Comparison of ENCODE assay signal across 15 cellular contexts in the genomic region with DNA sequence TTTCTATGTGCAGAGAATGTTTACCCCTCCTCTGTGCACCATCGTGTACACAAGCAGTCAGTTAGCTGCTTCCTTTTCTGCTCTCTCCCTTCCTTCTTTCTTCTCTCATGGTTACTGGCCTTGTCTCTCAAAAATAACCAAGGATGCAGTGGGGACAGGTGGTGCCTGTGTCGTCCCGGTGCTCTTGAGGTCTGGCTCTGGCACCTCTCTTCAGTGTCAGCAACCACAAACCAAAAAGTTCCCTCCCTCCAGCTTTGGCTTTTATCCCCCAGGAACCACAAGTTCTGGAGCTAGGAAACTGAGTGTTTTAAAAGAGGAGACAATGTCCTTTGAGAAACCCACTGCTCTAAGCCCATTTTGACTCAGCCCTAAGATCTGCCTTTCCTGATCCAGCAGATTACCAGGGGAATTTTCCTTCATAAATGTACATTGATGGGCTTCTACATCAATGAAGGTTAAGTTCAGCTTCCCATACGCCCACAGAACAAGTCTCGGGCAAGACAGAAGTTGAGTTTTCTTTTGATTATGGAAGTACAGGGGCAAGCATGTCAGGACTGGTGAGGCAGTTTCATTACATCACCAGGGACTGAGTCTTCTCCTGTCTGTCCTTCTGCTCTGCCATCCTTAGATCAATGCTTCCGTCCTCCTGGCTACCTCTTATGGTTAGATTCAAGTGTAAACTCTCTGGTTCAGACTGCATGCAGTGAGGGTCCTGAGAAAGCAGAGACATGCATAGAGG.
A peak's percentile ranks its signal among the peaks of the same experiment; 100 is the strongest.
DNase-seq lines count a peak whose midpoint lies in the region; ATAC-seq and TF ChIP-seq lines count a peak whose summit lies in the region.
"Had no signal": no experiment of that assay in that cellular context is flagged by ENCODE, and none has a peak within 500 bp of the region (broad histone marks: within the 10 kb centered on the region; RNA-seq: fewer than 3 reads in every experiment).

No MANE protein-coding gene starts in this region.

- H3K27me3 Mint-ChIP-seq in nephron progenitor cell (ENCODE audit: low read depth, poor library complexity), result peaks cover 4% of the 10 kb centered on the region
- H3K27me3 Mint-ChIP-seq in T-helper 17 cell, result peaks cover 53% of the 10 kb centered on the region

- H3K36me3 ChIP-seq in DND-41 (ENCODE audit: insufficient read depth, low read length) (no peaks in the 10 kb centered on the region), Loucy (ENCODE audit: insufficient read depth, low read length) (no peaks in the 10 kb centered on the region; the same call in 1 of the 2 replicates), Karpas-422 (ENCODE audit: insufficient read depth, low read length) (no peaks in the 10 kb centered on the region)

- H3K9me3 ChIP-seq in DND-41 (ENCODE audit: insufficient read depth, low read length, severe bottlenecking) (no peaks in the 10 kb centered on the region), Loucy (ENCODE audit: insufficient read depth, low read depth, low read length) (no peaks in the 10 kb centered on the region), T-helper 17 cell (ENCODE audit: control insufficient read depth, low read length, poor library complexity, severe bottlenecking) (no peaks in the 10 kb centered on the region), Karpas-422 (ENCODE audit: low read length) (no peaks in the 10 kb centered on the region)

- H3K27me3 ChIP-seq in DND-41 (ENCODE audit: insufficient read depth, low read length, poor library complexity) (no peaks in the 10 kb centered on the region), Loucy (ENCODE audit: insufficient read depth, low read length, poor library complexity, severe bottlenecking) (no peaks in the 10 kb centered on the region), Karpas-422 (ENCODE audit: low read length) (no peaks in the 10 kb centered on the region)

- H3K4me2 ChIP-seq in DND-41 (ENCODE audit: insufficient read depth, low read length), result no peak overlapping the region
- H3K4me2 ChIP-seq in Loucy (ENCODE audit: low read depth, low read length, poor library complexity, severe bottlenecking), result peak overlapping the region; percentile 6
- H3K4me2 ChIP-seq in Karpas-422 (ENCODE audit: low read depth, low read length, poor library complexity, severe bottlenecking), result no peak overlapping the region

- H3K27ac Mint-ChIP-seq in nephron progenitor cell (peak overlapping the region; percentile 87), T-helper 17 cell (no peak overlapping the region)
- H3K27ac Mint-ChIP-seq: CD8-positive, alpha-beta T cell had no signal

- H3K4me3 Mint-ChIP-seq in nephron progenitor cell (no peak overlapping the region), T-helper 17 cell (no peak overlapping the region)
- H3K4me3 Mint-ChIP-seq: CD8-positive, alpha-beta T cell had no signal

- H3K9me2 ChIP-seq in Loucy (replicated peaks; ENCODE audit: low read depth, low read length), result no peaks in the 10 kb centered on the region
- no peaks in the 10 kb centered on the region for H3K9me2 ChIP-seq in Karpas-422 (replicated peaks; ENCODE audit: insufficient read depth, low read length)

- H3K9ac ChIP-seq in DND-41 (ENCODE audit: low read depth, low read length), result no peak overlapping the region
- peak overlapping the region; percentile 13 for H3K9ac ChIP-seq in Loucy (ENCODE audit: low read depth, low read length, poor library complexity, severe bottlenecking)
- H3K9ac ChIP-seq in Karpas-422 (ENCODE audit: low read length), result no peak overlapping the region

- DNase-seq in DND-41, result peak; percentile 24
- peak; percentile 92 for DNase-seq in epithelial cell of esophagus (ENCODE audit: low read depth)
- DNase-seq in nephron progenitor cell, result no peak
- DNase-seq in T-helper 17 cell, result no peak
- no peak for DNase-seq in NCI-H1092 (lab: John Stamatoyannopoulos, UW)
- no peak for DNase-seq in Karpas-422
- DNase-seq: CD8-positive, alpha-beta T cell; HCEC 1CT; IMR-90; NCI-H187 treated with DMSO at 0.1 percent for 48 hours; NCI-H2171 treated with DMSO at 0.1 percent for 48 hours; NCI-H510A; RPMI8226 had no signal

- H3K27ac ChIP-seq in DND-41 (ENCODE audit: low read length), result no peak overlapping the region
- no peak overlapping the region for H3K27ac ChIP-seq in Karpas-422 (ENCODE audit: low read length)

- peaks cover 4% of the 10 kb centered on the region for H3K9me3 Mint-ChIP-seq in nephron progenitor cell
- H3K9me3 Mint-ChIP-seq: CD8-positive, alpha-beta T cell had no signal

- TF ChIP-seq CTCF in DND-41 (IDR thresholded peaks at IDR 0.05; ENCODE audit: borderline replicate concordance, extremely low read depth, low read length, poor library complexity, severe bottlenecking) (no peak), Loucy (conservative IDR thresholded peaks at IDR 0.05; ENCODE audit: low read length) (no peak), epithelial cell of esophagus (IDR thresholded peaks at IDR 0.05; ENCODE audit: insufficient read depth, low read depth, low read length, missing control alignments) (no peak), nephron progenitor cell (IDR thresholded peaks at IDR 0.05) (no peak)

- H3K4me1 Mint-ChIP-seq in nephron progenitor cell (peaks cover 17% of the 10 kb centered on the region), T-helper 17 cell (peaks cover 3% of the 10 kb centered on the region)

- ATAC-seq in DND-41 (ENCODE audit: insufficient read depth, low read depth), result peak; percentile 74
- no peak for ATAC-seq in T-helper 17 cell
- ATAC-seq in GM21423 (IDR thresholded peaks at IDR 0.05; ENCODE audit: unreplicated experiment), result no peak
- ATAC-seq: CD8-positive, alpha-beta T cell had no signal

- H4K20me1 ChIP-seq in DND-41 (ENCODE audit: insufficient read depth, low read length) (no peaks in the 10 kb centered on the region), Loucy (ENCODE audit: insufficient read depth, low read length, poor library complexity, severe bottlenecking) (no peaks in the 10 kb centered on the region), Karpas-422 (ENCODE audit: insufficient read depth, low read depth, low read length) (no peaks in the 10 kb centered on the region)

- H3K4me3 ChIP-seq in DND-41 (ENCODE audit: low read depth in 1 of 2, low read length in 2 of 2) (no peak overlapping the region), Loucy (ENCODE audit: low read length, poor library complexity, severe bottlenecking) (no peak overlapping the region), epithelial cell of esophagus (ENCODE audit: low read length) (no peak overlapping the region), Karpas-422 (ENCODE audit: low read length) (no peak overlapping the region)

- H3K36me3 Mint-ChIP-seq in nephron progenitor cell (ENCODE audit: low read depth) (peaks cover 4% of the 10 kb centered on the region), T-helper 17 cell (ENCODE audit: low read depth) (no peaks in the 10 kb centered on the region)
- H3K36me3 Mint-ChIP-seq: CD8-positive, alpha-beta T cell had no signal

- no peaks in the 10 kb centered on the region for H3K79me2 ChIP-seq in DND-41 (ENCODE audit: insufficient read depth, low read length)
- H3K79me2 ChIP-seq in Loucy (ENCODE audit: insufficient read depth, low read length), result peaks cover 34% of the 10 kb centered on the region
- no peaks in the 10 kb centered on the region for H3K79me2 ChIP-seq in Karpas-422 (ENCODE audit: low read length)

- H3K4me1 ChIP-seq in DND-41 (ENCODE audit: insufficient read depth, low read length), result peaks cover 6% of the 10 kb centered on the region; the same call in 1 of the 2 replicates
- peaks cover 43% of the 10 kb centered on the region for H3K4me1 ChIP-seq in Loucy (ENCODE audit: insufficient read depth, low read length, poor library complexity, severe bottlenecking)
- no peaks in the 10 kb centered on the region for H3K4me1 ChIP-seq in Karpas-422 (ENCODE audit: low read length)

- no peak overlapping the region for H2AFZ ChIP-seq in DND-41 (ENCODE audit: low read depth, low read length)
- H2AFZ ChIP-seq in Loucy (ENCODE audit: low read length), result no peak overlapping the region
- H2AFZ ChIP-seq in Karpas-422 (ENCODE audit: low read length), result no peak overlapping the region

- no peaks in the 10 kb centered on the region for H3F3A ChIP-seq in Loucy (ENCODE audit: low read depth)

Comparison
In these comparisons a context has a peak if more than half of its experiments do, and no peak if none do; other contexts are left out.
1. DNase-seq: peak in DND-41 (single experiment) and epithelial cell of esophagus (single experiment); none in nephron progenitor cell (single experiment), T-helper 17 cell (0 of 3), NCI-H1092 (single experiment) and Karpas-422 (single experiment).